ENCODE assay signal across 1 cellular context in genomic region chr17:50841277-50841948, GRCh38.
TF ChIP-seq lines count a peak whose summit lies in the region.

No MANE protein-coding gene starts in this region.

TF ChIP-seq in IMR-90, 13 proteins besides CTCF, POLR2A, EP300 and RAD21:
- TF ChIP-seq FOS (IDR thresholded peaks at IDR 0.05; ENCODE audit: low read depth, low read length) (no peak), MAZ (IDR thresholded peaks at IDR 0.05; ENCODE audit: borderline replicate concordance, low read depth, low read length) (no peak), SMC3 (IDR thresholded peaks at IDR 0.05; ENCODE audit: low read depth, low read length) (no peak), NFE2L2 (IDR thresholded peaks at IDR 0.05; ENCODE audit: low read depth, low read length) (no peak), RFX5 (IDR thresholded peaks at IDR 0.05; ENCODE audit: low read depth, low read length) (no peak), MXI1 (IDR thresholded peaks at IDR 0.05; ENCODE audit: borderline replicate concordance, low read depth, low read length) (no peak), ELK1 (IDR thresholded peaks at IDR 0.05; ENCODE audit: borderline replicate concordance, low read depth, low read length) (no peak), USF2 (IDR thresholded peaks at IDR 0.05; ENCODE audit: low read depth, low read length) (no peak), CHD1 (IDR thresholded peaks at IDR 0.05; ENCODE audit: low read depth, low read length) (no peak), BHLHE40 (IDR thresholded peaks at IDR 0.05; ENCODE audit: low read depth, low read length) (no peak), MAFK (IDR thresholded peaks at IDR 0.05; ENCODE audit: low read depth, low read length) (no peak), CEBPB (IDR thresholded peaks at IDR 0.05; ENCODE audit: low read depth, low read length) (no peak), RCOR1 (IDR thresholded peaks at IDR 0.05; ENCODE audit: insufficient replicate concordance, low read length) (no peak)
